In the genomic region with DNA sequence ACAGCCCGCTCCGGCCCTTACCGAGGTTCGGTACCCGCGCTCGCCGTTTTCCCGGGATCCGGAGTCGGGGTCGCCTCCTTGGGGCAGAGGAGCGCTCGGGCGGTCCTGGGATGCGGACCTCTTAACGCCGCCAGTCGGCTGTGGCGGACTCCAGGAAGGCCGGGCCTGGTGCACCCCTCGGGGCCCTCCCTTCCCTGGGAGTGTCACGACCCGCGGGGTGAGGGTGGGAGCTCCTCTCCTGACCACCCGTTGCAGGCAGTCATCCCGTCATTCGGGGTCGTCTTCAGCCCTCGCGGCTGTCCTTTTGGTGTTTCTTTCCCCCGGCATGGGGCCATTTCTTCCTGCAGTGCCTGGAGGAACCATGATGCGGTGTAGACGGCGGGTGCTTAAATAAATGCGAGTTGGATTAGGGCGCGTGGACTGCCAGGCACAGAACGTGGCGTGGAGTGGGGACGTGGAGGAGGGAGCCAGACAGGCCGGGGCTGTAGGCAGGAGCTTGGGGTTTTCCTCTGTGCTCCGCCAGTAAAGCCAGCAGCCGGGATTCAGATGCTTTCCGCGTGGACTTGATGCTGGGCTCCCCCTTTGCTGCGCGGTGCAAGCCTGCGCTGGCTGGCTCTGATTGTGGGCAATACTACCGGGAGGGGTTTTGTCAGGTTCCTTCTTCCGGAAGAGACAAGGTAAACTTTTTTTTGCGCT, we compare ENCODE assay signal across 8 cellular contexts. TPM values are rescaled to one million over a fixed set of nuclear protein-coding genes. Genes with fewer than 3 reads are reported as not detected.
A peak's percentile ranks its signal among the peaks of the same experiment; 100 is the strongest.
DNase-seq lines count a peak whose midpoint lies in the region; ATAC-seq and TF ChIP-seq lines count a peak whose summit lies in the region.

No MANE protein-coding gene starts in this region.

- H3K4me1 ChIP-seq in BLaER1 = peaks cover 56% of the 10 kb centered on the region
- H3K4me1 ChIP-seq in SJSA1 (replicated peaks) = no peaks in the 10 kb centered on the region
- H3K4me1 ChIP-seq in heart right ventricle = peaks cover 0 to 24% (median 13%) of the 10 kb centered on the region in 9 donors
- peaks cover 0 to 3% of the 10 kb centered on the region in 2 donors for H3K4me1 ChIP-seq in uterus

- TF ChIP-seq POLR2A in uterus (IDR thresholded peaks at IDR 0.05) = no peak

- H4K20me1 ChIP-seq in BLaER1 = peaks cover 44% of the 10 kb centered on the region

- peak overlapping the region; percentile 93 for H3K4me2 ChIP-seq in BLaER1

- peak overlapping the region; percentile 91 for H3K9ac ChIP-seq in BLaER1

- peak overlapping the region; percentile 94 for H3K4me3 ChIP-seq in BLaER1
- H3K4me3 ChIP-seq in SJSA1 = peak overlapping the region; percentile 59
- peak overlapping the region; percentile 80 to 98 (median 94) for H3K4me3 ChIP-seq in heart right ventricle
- H3K4me3 ChIP-seq in uterus = peak overlapping the region; percentile 82

- H3K4me3 Mint-ChIP-seq in activated naive CD8-positive, alpha-beta T cell treated with anti-CD3 and anti-CD28 coated beads for 36 hours = peak overlapping the region; percentile 93

- H3K27me3 Mint-ChIP-seq in activated naive CD8-positive, alpha-beta T cell treated with anti-CD3 and anti-CD28 coated beads for 36 hours = peaks cover 6% of the 10 kb centered on the region

- TF ChIP-seq CTCF in heart right ventricle (IDR thresholded peaks at IDR 0.05) = peak in 1 of 9 donors; percentile 5
- TF ChIP-seq CTCF in uterus (IDR thresholded peaks at IDR 0.05) = peak in 1 of 4 experiments; percentile 23

- peaks cover 6% of the 10 kb centered on the region for H3K9me3 Mint-ChIP-seq in activated naive CD8-positive, alpha-beta T cell treated with anti-CD3 and anti-CD28 coated beads for 36 hours

- peak overlapping the region; percentile 97 for H3K27ac ChIP-seq in BLaER1
- H3K27ac ChIP-seq in SJSA1 = 0 out of 2 replicates have a peak overlapping the region, but pooled peaks have one; percentile 13
- H3K27ac ChIP-seq in heart right ventricle = peak overlapping the region; percentile 86 to 99 (median 94)
- peak overlapping the region; percentile 92 to 97 for H3K27ac ChIP-seq in uterus

- H3K4me1 Mint-ChIP-seq in activated naive CD8-positive, alpha-beta T cell treated with anti-CD3 and anti-CD28 coated beads for 36 hours = peaks cover 27% of the 10 kb centered on the region

- H3K27ac Mint-ChIP-seq in activated naive CD8-positive, alpha-beta T cell treated with anti-CD3 and anti-CD28 coated beads for 36 hours = peak overlapping the region; percentile 90

- ATAC-seq in GM18909 (IDR thresholded peaks at IDR 0.05; ENCODE audit: poor library complexity, unreplicated experiment) (peak; percentile 31), HG03175 (IDR thresholded peaks at IDR 0.05; ENCODE audit: unreplicated experiment) (peak; percentile 27), heart right ventricle (peak; percentile 27 to 69 (median 37))

- DNase-seq in SJSA1 (ENCODE audit: low read depth in 1 of 2, low spot score in 2 of 2) (peak in 1 of 2 experiments; percentile 50), heart right ventricle (peak; percentile 32 to 33), posterior vena cava (ENCODE audit: low spot score) (peak; percentile 87), uterus (peak; percentile 35 to 39)
- DNase-seq in activated naive CD8-positive, alpha-beta T cell treated with anti-CD3 and anti-CD28 coated beads for 36 hours = peak; percentile 58

- intact Hi-C loops in heart right ventricle (cut with DNase I) (loop anchor here in 4 of 10 donors (5.0 to 10.0 kb wide), 4 partner anchors 74 to 346 kb away; partner anchors contain the start of gene UHRF2 (in 3 of the 4)), posterior vena cava (cut with DNase I) (loop anchor here in 1 of 2 donors (1.0 kb wide), 1 partner anchor 20 kb away; no protein-coding TSS in a partner anchor), uterus (cut with DNase I; ENCODE audit: low total_unique reads) (no loop called here)

- 0 out of 2 replicates have a peak, but pooled peaks cover under 1% of the 10 kb centered on the region for H3K36me3 ChIP-seq in BLaER1
- no peaks in the 10 kb centered on the region for H3K36me3 ChIP-seq in SJSA1
- no peaks in the 10 kb centered on the region for H3K36me3 ChIP-seq in heart right ventricle
- no peaks in the 10 kb centered on the region for H3K36me3 ChIP-seq in uterus

- WGBS in heart right ventricle, 2 donors = 0% methylated on average over 52 of the region's 52 CpGs

- H3K9me3 ChIP-seq in BLaER1 = peaks cover 4% of the 10 kb centered on the region; the same call in 1 of the 2 replicates
- H3K9me3 ChIP-seq in SJSA1 (replicated peaks) = no peaks in the 10 kb centered on the region
- H3K9me3 ChIP-seq in heart right ventricle = peaks cover 0 to 5% (median 0%) of the 10 kb centered on the region in 11 donors
- no peaks in the 10 kb centered on the region for H3K9me3 ChIP-seq in uterus

- H3K36me3 Mint-ChIP-seq in activated naive CD8-positive, alpha-beta T cell treated with anti-CD3 and anti-CD28 coated beads for 36 hours = peaks cover 14% of the 10 kb centered on the region

- no peaks in the 10 kb centered on the region for H3K27me3 ChIP-seq in BLaER1
- H3K27me3 ChIP-seq in SJSA1 (replicated peaks) = no peaks in the 10 kb centered on the region
- no peaks in the 10 kb centered on the region for H3K27me3 ChIP-seq in heart right ventricle
- no peaks in the 10 kb centered on the region for H3K27me3 ChIP-seq in uterus

RNA-seq across cellular contexts. Expression of gene KDM4C, which starts 0.8 kb away (rescaled TPM):
- total RNA-seq in SJSA1 (2014; rRNA removed; shearing (Covaris generic)) = 3.4 and 5.1 TPM in 2 replicates
- total RNA-seq in activated naive CD8-positive, alpha-beta T cell treated with anti-CD3 and anti-CD28 coated beads for 36 hours = 10 to 100 TPM; 22.7 to 22.9 TPM
- 10 to 100 TPM; 12.2 to 18.2 (median 14.9) TPM for total RNA-seq in heart right ventricle
- 1 to 10 TPM; 6.1 to 7.5 TPM for polyA plus RNA-seq in heart right ventricle
- total RNA-seq in posterior vena cava = 10 to 100 TPM; 31.1 to 36.7 TPM
- 10 to 100 TPM; 29.1 to 61.4 (median 45.5) TPM for total RNA-seq in uterus

Comparison
In these comparisons a context has a peak if more than half of its experiments do, and no peak if none do; other contexts are left out.
1. H3K27ac ChIP-seq: peak in every context shown above with its lines; median percentile 97 in BLaER1; 94 in heart right ventricle; 94 in uterus; 13 in SJSA1.